ENCODE assay signal across 30 cellular contexts in genomic region chr3:142998439-142998838, GRCh38. TPM values are rescaled to one million over a fixed set of nuclear protein-coding genes. Genes with fewer than 3 reads are reported as not detected.
DNase-seq lines count a peak whose midpoint lies in the region; ATAC-seq and TF ChIP-seq lines count a peak whose summit lies in the region.
"Had no signal": no experiment of that assay in that cellular context is flagged by ENCODE, and none has a peak within 500 bp of the region (broad histone marks: within the 10 kb centered on the region; RNA-seq: fewer than 3 reads in every experiment).

No MANE protein-coding gene starts in this region.

- H3K27me3 ChIP-seq in adipocyte (replicated peaks; ENCODE audit: control insufficient read depth, insufficient read depth, low read length) (no peaks in the 10 kb centered on the region), upper lobe of right lung (no peaks in the 10 kb centered on the region)
- H3K27me3 ChIP-seq: cardiac muscle cell had no signal

- no peak for TF ChIP-seq CTCF in AG10803 (conservative IDR thresholded peaks at IDR 0.05; ENCODE audit: low read length)
- TF ChIP-seq CTCF in HFFc6 (IDR thresholded peaks at IDR 0.05), result no peak
- no peak for TF ChIP-seq CTCF in fibroblast of pulmonary artery (IDR thresholded peaks at IDR 0.05; ENCODE audit: low read length, missing control alignments)
- no peak for TF ChIP-seq CTCF in upper lobe of right lung (IDR thresholded peaks at IDR 0.05)

- H3K4me3 ChIP-seq in AG10803 (ENCODE audit: low read length) (no peak overlapping the region), adipocyte (ENCODE audit: low read length) (no peak overlapping the region), fibroblast of pulmonary artery (replicated peaks; ENCODE audit: low read depth, low read length) (no peak overlapping the region), upper lobe of right lung (no peak overlapping the region)
- H3K4me3 ChIP-seq: cardiac muscle cell, lower lobe of right lung, psoas muscle had no signal

- H3K9me3 ChIP-seq in adipocyte (ENCODE audit: control insufficient read depth, low read length), result no peaks in the 10 kb centered on the region
- H3K9me3 ChIP-seq in upper lobe of right lung, result no peaks in the 10 kb centered on the region
- H3K9me3 ChIP-seq: lower lobe of right lung, psoas muscle had no signal

- H3K27ac Mint-ChIP-seq in HFFc6, result peak overlapping the region; percentile 22
- H3K27ac Mint-ChIP-seq: activated B cell treated with CpG ODN at 0.5 μM for 24 hours; naive thymus-derived CD4-positive, alpha-beta T cell had no signal

- H3K9ac ChIP-seq in adipocyte (ENCODE audit: low read length), result no peak overlapping the region

- peaks cover 53% of the 10 kb centered on the region for H3K4me1 Mint-ChIP-seq in HFFc6 (ENCODE audit: low read depth)

- H3K9me3 Mint-ChIP-seq in HFFc6, result no peaks in the 10 kb centered on the region
- H3K9me3 Mint-ChIP-seq: activated B cell treated with CpG ODN at 0.5 μM for 24 hours; activated naive CD4-positive, alpha-beta T cell treated with anti-CD3 and anti-CD28 coated beads, Interleukin-2, amount 50 U/mL, for 72 hours; IgD-negative memory B cell; naive thymus-derived CD4-positive, alpha-beta T cell; type B pancreatic cell had no signal

- H3K36me3 Mint-ChIP-seq in HFFc6 (ENCODE audit: low read depth), result peaks cover 10% of the 10 kb centered on the region
- H3K36me3 Mint-ChIP-seq: IgD-negative memory B cell, type B pancreatic cell had no signal

- H3K4me1 ChIP-seq in adipocyte (ENCODE audit: control insufficient read depth, insufficient read depth, low read length) (peaks cover 42% of the 10 kb centered on the region), upper lobe of right lung (peaks cover 14% of the 10 kb centered on the region)

- H3K36me3 ChIP-seq in adipocyte (ENCODE audit: control insufficient read depth, insufficient read depth, low read length, severe bottlenecking) (no peaks in the 10 kb centered on the region), upper lobe of right lung (no peaks in the 10 kb centered on the region)
- H3K36me3 ChIP-seq: cardiac muscle cell, lower lobe of right lung had no signal

- ATAC-seq in upper lobe of right lung, result no peak
- no peak for ATAC-seq in HG03354 (IDR thresholded peaks at IDR 0.05; ENCODE audit: poor library complexity, severe bottlenecking, unreplicated experiment)
- no peak for ATAC-seq in HG02678 (IDR thresholded peaks at IDR 0.05; ENCODE audit: unreplicated experiment)
- ATAC-seq in HG03175 (IDR thresholded peaks at IDR 0.05; ENCODE audit: unreplicated experiment), result no peak
- ATAC-seq: activated naive CD4-positive, alpha-beta T cell treated with anti-CD3 and anti-CD28 coated beads, Interleukin-2, amount 50 U/mL, for 72 hours; lower lobe of right lung; naive thymus-derived CD4-positive, alpha-beta T cell; psoas muscle had no signal

- intact Hi-C loops in upper lobe of right lung (cut with DNase I), result no loop called here

- H3K4me3 Mint-ChIP-seq in HFFc6, result no peak overlapping the region
- H3K4me3 Mint-ChIP-seq: activated B cell treated with CpG ODN at 0.5 μM for 24 hours; naive thymus-derived CD4-positive, alpha-beta T cell had no signal

- peak; percentile 45 for DNase-seq in AG10803 (ENCODE audit: low read depth)
- DNase-seq in HFFc6, result peak; percentile 24
- peak; percentile 23 for DNase-seq in adipocyte (ENCODE audit: low read depth)
- DNase-seq in fibroblast of pulmonary artery (ENCODE audit: low read depth), result peak; percentile 40
- no peak for DNase-seq in upper lobe of right lung
- DNase-seq: 8988T; activated B cell treated with CpG ODN at 0.5 μM for 24 hours; activated CD4-positive, alpha-beta T cell treated with anti-CD3 and anti-CD28 coated beads, Interleukin-2, amount 50 U/mL, for 1 hour; activated effector memory CD4-positive, alpha-beta T cell treated with Interleukin-2 at 50 U/mL for 16 hours; activated T-cell treated with anti-CD3 and anti-CD28 coated beads, Interleukin-2, amount 50 U/mL, for 1 hour; anterior cingulate cortex; effector CD4-positive, alpha-beta T cell; foreskin melanocyte; H7; lower lobe of right lung; naive thymus-derived CD4-positive, alpha-beta T cell; NCI-H1092; NCI-H1694; NCI-H510A; occipital lobe; psoas muscle; stimulated activated naive CD4-positive, alpha-beta T cell had no signal

- peaks cover 2% of the 10 kb centered on the region for H3K27me3 Mint-ChIP-seq in HFFc6 (ENCODE audit: insufficient read depth)
- H3K27me3 Mint-ChIP-seq: activated B cell treated with CpG ODN at 0.5 μM for 24 hours had no signal

- H3K27ac ChIP-seq in upper lobe of right lung, result no peak overlapping the region
- H3K27ac ChIP-seq: lower lobe of right lung, psoas muscle had no signal

RNA-seq across cellular contexts. Expression of gene U2SURP, which starts 2.9 kb away (rescaled TPM):
- total RNA-seq in HFFc6 (2021; fragmentation: NEBNext Ultra II Directional; extraction: Animal tissue kit (Norgen Biotek cat#: 25700)), result 10 to 100 TPM; 55.3 to 71.4 (median 67.1) TPM
- 75.8 TPM for total RNA-seq in upper lobe of right lung

RNA-seq across cellular contexts. Expression of gene PAQR9, which starts 35.0 kb away (rescaled TPM):
- total RNA-seq in HFFc6 (2021; fragmentation: NEBNext Ultra II Directional; extraction: Animal tissue kit (Norgen Biotek cat#: 25700)), result under 1 TPM in 4 of 6 experiments, not detected in 2; 0.11 to 0.30 (median 0.17) TPM
- not detected for total RNA-seq in upper lobe of right lung
- total RNA-seq: activated B cell treated with CpG ODN at 0.5 μM for 24 hours; activated naive CD4-positive, alpha-beta T cell treated with anti-CD3 and anti-CD28 coated beads, Interleukin-2, amount 50 U/mL, for 72 hours; lower lobe of right lung; naive thymus-derived CD4-positive, alpha-beta T cell; T-helper 1 cell treated with Interleukin-12 subunit alpha and Interleukin-12 subunit beta and Interleukin-4 antibody, amounts not matched to agents 30 ng/mL and 1 ng/mL, for 36 hours had no signal
